Comparison of ENCODE assay signal across 19 cellular contexts in genomic region chr2:233259745-233260144, GRCh38. TPM values are rescaled to one million over a fixed set of nuclear protein-coding genes. Genes with fewer than 3 reads are reported as not detected.
DNase-seq lines count a peak whose midpoint lies in the region; ATAC-seq and TF ChIP-seq lines count a peak whose summit lies in the region.
"Had no signal": no experiment of that assay in that cellular context is flagged by ENCODE, and none has a peak within 500 bp of the region (broad histone marks: within the 10 kb centered on the region; RNA-seq: fewer than 3 reads in every experiment).

No MANE protein-coding gene starts in this region.

- no peak overlapping the region for H3K4me3 ChIP-seq in IMR-90 (ENCODE audit: insufficient read depth, low read depth, low read length)
- no peak overlapping the region for H3K4me3 ChIP-seq in mesenchymal stem cell (ENCODE audit: insufficient read depth in 1 of 2, low read depth in 1 of 2, low read length in 2 of 2)
- no peak overlapping the region for H3K4me3 ChIP-seq in neural progenitor cell
- H3K4me3 ChIP-seq: K562, stomach had no signal

- H4K8ac ChIP-seq in IMR-90 (ENCODE audit: low read depth in 2 of 2, low read length in 2 of 2), result no peak overlapping the region
- H4K8ac ChIP-seq in mesenchymal stem cell (ENCODE audit: low read length), result no peak overlapping the region

- TF ChIP-seq RAD21 in IMR-90 (IDR thresholded peaks at IDR 0.05; ENCODE audit: low read length), result no peak

- no peak overlapping the region for H3K27ac ChIP-seq in IMR-90 (ENCODE audit: insufficient read depth, low read length)
- H3K27ac ChIP-seq in mesenchymal stem cell (ENCODE audit: low read length, poor library complexity, severe bottlenecking), result no peak overlapping the region
- H3K27ac ChIP-seq in neural progenitor cell, result no peak overlapping the region
- H3K27ac ChIP-seq: WERI-Rb-1 had no signal

- H3K4me3 Mint-ChIP-seq in activated CD4-positive, alpha-beta T cell treated with anti-CD3 and anti-CD28 coated beads for 36 hours, result no peak overlapping the region
- no peak overlapping the region for H3K4me3 Mint-ChIP-seq in activated naive CD8-positive, alpha-beta T cell
- H3K4me3 Mint-ChIP-seq in neural progenitor cell, result no peak overlapping the region

- 0 out of 2 replicates have a peak, but pooled peaks cover 8% of the 10 kb centered on the region for H4K20me1 ChIP-seq in IMR-90 (ENCODE audit: insufficient read depth, low read length)
- no peaks in the 10 kb centered on the region for H4K20me1 ChIP-seq in neural progenitor cell (ENCODE audit: low read depth)

- H3F3A ChIP-seq in neural progenitor cell (ENCODE audit: low read depth), result no peaks in the 10 kb centered on the region

- in situ Hi-C loops in IMR-90 (cut with MboI; ENCODE audit: low sequenced_read_pairs), result no loop called here

- no CpG with 5 or more reads among the region's 2 CpGs for WGBS in IMR-90 (ENCODE audit: extremely low coverage in 2 of 2, insufficient read length in 1 of 2), 2 experiments
- WGBS in mesenchymal stem cell, result 67% methylated on average over 2 of the region's 2 CpGs

- H3K27me3 ChIP-seq in IMR-90 (ENCODE audit: control insufficient read depth, insufficient read depth, low read length), result no peaks in the 10 kb centered on the region
- H3K27me3 ChIP-seq in mesenchymal stem cell (ENCODE audit: control insufficient read depth in 1 of 2, insufficient read depth in 1 of 2, low read length in 2 of 2), result no peaks in the 10 kb centered on the region
- no peaks in the 10 kb centered on the region for H3K27me3 ChIP-seq in neural progenitor cell
- H3K27me3 ChIP-seq: stomach had no signal

- H2BK5ac ChIP-seq in IMR-90 (ENCODE audit: low read depth, low read length, poor library complexity, severe bottlenecking), result no peak overlapping the region
- no peak overlapping the region for H2BK5ac ChIP-seq in mesenchymal stem cell (ENCODE audit: low read depth, low read length, poor library complexity, severe bottlenecking)

- H3K4me1 Mint-ChIP-seq in activated CD4-positive, alpha-beta T cell treated with anti-CD3 and anti-CD28 coated beads for 36 hours, result peaks cover 45% of the 10 kb centered on the region
- H3K4me1 Mint-ChIP-seq in activated naive CD8-positive, alpha-beta T cell (ENCODE audit: low read depth), result peaks cover 60% of the 10 kb centered on the region
- no peaks in the 10 kb centered on the region for H3K4me1 Mint-ChIP-seq in neural progenitor cell

- DNase-seq in activated CD4-positive, alpha-beta T cell treated with anti-CD3 and anti-CD28 coated beads for 36 hours, result no peak
- DNase-seq in activated CD4-positive, alpha-beta T cell treated with anti-CD3 and anti-CD28 coated beads, Interleukin-2, amount 50 U/mL, for 48 hours, result no peak
- peak; percentile 52 for DNase-seq in IMR-90
- peak; percentile 49 for DNase-seq in mesenchymal stem cell
- DNase-seq in SHP77 (lab: John Stamatoyannopoulos, UW), result no peak
- DNase-seq in ecto neural progenitor cell (ENCODE audit: low spot score), result no peak
- no peak for DNase-seq in neural progenitor cell (ENCODE audit: low spot score)
- DNase-seq: activated CD8-positive, alpha-beta memory T cell treated with anti-CD3 and anti-CD28 coated beads, Interleukin-2, amount 50 U/mL, for 4 hours; amygdala; C1 segment of cervical spinal cord; left ventricle myocardium superior; NCI-H1092 treated with DMSO at 0.1 percent for 48 hours; stomach; WERI-Rb-1 had no signal

- intact Hi-C loops in activated CD4-positive, alpha-beta T cell treated with anti-CD3 and anti-CD28 coated beads for 36 hours (cut with DNase I, micrococcal nuclease), result loop anchor here (10.0 kb wide), 2 partner anchors 495 to 595 kb away; partner anchors contain the start of gene HJURP (in 1 of the 2)
- intact Hi-C loops in IMR-90 (cut with micrococcal nuclease), result loop anchor here (10.0 kb wide), 1 partner anchor 275 kb away; no protein-coding TSS in a partner anchor

- no peaks in the 10 kb centered on the region for H3K9me3 Mint-ChIP-seq in activated CD4-positive, alpha-beta T cell treated with anti-CD3 and anti-CD28 coated beads for 36 hours (ENCODE audit: low read depth)
- H3K9me3 Mint-ChIP-seq in activated naive CD8-positive, alpha-beta T cell (ENCODE audit: low read depth), result no peaks in the 10 kb centered on the region
- H3K9me3 Mint-ChIP-seq in neural progenitor cell, result no peaks in the 10 kb centered on the region

- H3K27me3 Mint-ChIP-seq in activated CD4-positive, alpha-beta T cell treated with anti-CD3 and anti-CD28 coated beads for 36 hours, result no peaks in the 10 kb centered on the region
- H3K27me3 Mint-ChIP-seq in activated naive CD8-positive, alpha-beta T cell, result no peaks in the 10 kb centered on the region
- H3K27me3 Mint-ChIP-seq in neural progenitor cell (ENCODE audit: insufficient read depth, low read depth), result no peaks in the 10 kb centered on the region

- H2AK9ac ChIP-seq in IMR-90 (replicated peaks; ENCODE audit: low read depth, low read length, poor library complexity), result no peak overlapping the region

- H3K9ac ChIP-seq in IMR-90 (ENCODE audit: low read depth, low read length) (no peak overlapping the region), mesenchymal stem cell (ENCODE audit: low read length) (no peak overlapping the region), neural progenitor cell (no peak overlapping the region)

- H3K79me2 ChIP-seq in neural progenitor cell (ENCODE audit: low read depth), result peaks cover 11% of the 10 kb centered on the region

- peaks cover 64% of the 10 kb centered on the region for H3K36me3 Mint-ChIP-seq in activated CD4-positive, alpha-beta T cell treated with anti-CD3 and anti-CD28 coated beads for 36 hours (ENCODE audit: low read depth)
- H3K36me3 Mint-ChIP-seq in activated naive CD8-positive, alpha-beta T cell, result peaks cover 14% of the 10 kb centered on the region
- peaks cover 23% of the 10 kb centered on the region for H3K36me3 Mint-ChIP-seq in neural progenitor cell

- no peak for TF ChIP-seq POLR2A in IMR-90 (IDR thresholded peaks at IDR 0.05; ENCODE audit: low read depth, low read length)

- H3K56ac ChIP-seq in IMR-90 (ENCODE audit: extremely low read depth, insufficient read depth, low read length), result no peak overlapping the region

- no peak overlapping the region for H2BK120ac ChIP-seq in IMR-90 (ENCODE audit: low read depth, low read length)
- no peak overlapping the region for H2BK120ac ChIP-seq in mesenchymal stem cell (ENCODE audit: low read depth, low read length)

- CTCF ChIA-PET in activated CD4-positive, alpha-beta T cell treated with anti-CD3 and anti-CD28 coated beads for 36 hours (lab: Charles Lee), result no interaction called here
- CTCF ChIA-PET in IMR-90 (lab: Yijun Ruan, JAX), result no interaction called here

- H4K91ac ChIP-seq in IMR-90 (ENCODE audit: insufficient read depth, low read depth, low read length) (no peak overlapping the region), mesenchymal stem cell (ENCODE audit: low read length) (no peak overlapping the region)

- no peak overlapping the region for H2BK20ac ChIP-seq in IMR-90 (ENCODE audit: low read depth, low read length)

- peaks cover 2% of the 10 kb centered on the region; the same call in 1 of the 2 replicates for H3K4me1 ChIP-seq in IMR-90 (ENCODE audit: control insufficient read depth, insufficient read depth, low read length)
- H3K4me1 ChIP-seq in mesenchymal stem cell (ENCODE audit: control insufficient read depth, insufficient read depth, low read depth, low read length), result no peaks in the 10 kb centered on the region
- H3K4me1 ChIP-seq in neural progenitor cell, result no peaks in the 10 kb centered on the region

- H2AFZ ChIP-seq in IMR-90 (replicated peaks; ENCODE audit: low read length, poor library complexity) (no peak overlapping the region), mesenchymal stem cell (ENCODE audit: low read depth, low read length) (no peak overlapping the region), neural progenitor cell (replicated peaks) (no peak overlapping the region)

- peak overlapping the region; percentile 80 for H3K27ac Mint-ChIP-seq in activated CD4-positive, alpha-beta T cell treated with anti-CD3 and anti-CD28 coated beads for 36 hours
- H3K27ac Mint-ChIP-seq in activated naive CD8-positive, alpha-beta T cell, result peak overlapping the region; percentile 42
- H3K27ac Mint-ChIP-seq in neural progenitor cell, result no peak overlapping the region

- POLR2A ChIA-PET in activated CD4-positive, alpha-beta T cell treated with anti-CD3 and anti-CD28 coated beads for 36 hours (lab: Charles Lee), result no interaction called here
- POLR2A ChIA-PET in IMR-90 (lab: Charles Lee; ENCODE audit: unreplicated experiment), result no interaction called here

- H2BK15ac ChIP-seq in IMR-90 (ENCODE audit: low read depth, low read length) (no peak overlapping the region), mesenchymal stem cell (ENCODE audit: low read depth, poor library complexity, severe bottlenecking) (no peak overlapping the region)

- H3K9me1 ChIP-seq in IMR-90 (ENCODE audit: insufficient read depth, low read length), result peaks cover 6% of the 10 kb centered on the region; the same call in 1 of the 2 replicates

- H3K4me2 ChIP-seq in IMR-90 (ENCODE audit: low read depth, low read length) (no peak overlapping the region), mesenchymal stem cell (ENCODE audit: low read length, poor library complexity, severe bottlenecking) (no peak overlapping the region), neural progenitor cell (no peak overlapping the region)

- H3K14ac ChIP-seq in IMR-90 (replicated peaks; ENCODE audit: low read depth, low read length), result no peak overlapping the region
- no peak overlapping the region for H3K14ac ChIP-seq in mesenchymal stem cell (ENCODE audit: low read length in 2 of 2)

- H3K4ac ChIP-seq in IMR-90 (ENCODE audit: low read depth, low read length) (no peak overlapping the region), mesenchymal stem cell (ENCODE audit: low read depth in 1 of 2, low read length in 2 of 2) (no peak overlapping the region)

- dilution Hi-C loops in IMR-90 (cut with HindIII; ENCODE audit: low sequenced_read_pairs, unreplicated experiment), result no loop called here

- no peaks in the 10 kb centered on the region for H3K9me3 ChIP-seq in IMR-90 (ENCODE audit: control insufficient read depth, insufficient read depth, low read length)
- no peaks in the 10 kb centered on the region for H3K9me3 ChIP-seq in mesenchymal stem cell (ENCODE audit: control insufficient read depth, low read length)
- H3K9me3 ChIP-seq in neural progenitor cell (ENCODE audit: low read depth), result no peaks in the 10 kb centered on the region
- H3K9me3 ChIP-seq: stomach had no signal

- H3K23ac ChIP-seq in IMR-90 (ENCODE audit: low read depth, low read length) (no peak overlapping the region), mesenchymal stem cell (ENCODE audit: low read length in 2 of 2) (no peak overlapping the region)

- H3K36me3 ChIP-seq in IMR-90 (ENCODE audit: control insufficient read depth, insufficient read depth, low read length), result peaks cover 43% of the 10 kb centered on the region
- peaks cover 50 to 79% of the 10 kb centered on the region in 2 experiments for H3K36me3 ChIP-seq in mesenchymal stem cell (ENCODE audit: control insufficient read depth in 1 of 2, insufficient read depth in 2 of 2, low read depth in 1 of 2, low read length in 2 of 2)
- H3K36me3 ChIP-seq in neural progenitor cell, result no peaks in the 10 kb centered on the region

- H3K79me1 ChIP-seq in IMR-90 (ENCODE audit: low read depth in 1 of 2, low read length in 2 of 2) (peaks cover 21 to 51% of the 10 kb centered on the region in 2 experiments), mesenchymal stem cell (replicated peaks; ENCODE audit: low read length, poor library complexity, severe bottlenecking) (peaks cover 43% of the 10 kb centered on the region)

- H2BK12ac ChIP-seq in mesenchymal stem cell (ENCODE audit: low read length in 2 of 2), result no peak overlapping the region

- no peak overlapping the region for H3K18ac ChIP-seq in IMR-90 (ENCODE audit: low read depth, low read length)
- H3K18ac ChIP-seq in mesenchymal stem cell (ENCODE audit: low read depth in 1 of 2, low read length in 2 of 2), result no peak overlapping the region

- TF ChIP-seq CTCF in IMR-90 (conservative IDR thresholded peaks at IDR 0.05; ENCODE audit: low read depth, low read length), result no peak
- no peak for TF ChIP-seq CTCF in neural progenitor cell (IDR thresholded peaks at IDR 0.05)

- no TSS peak for BruUV-seq in IMR-90 (replicated peaks; lab: Mats Ljungman, UMichigan)

- H4K5ac ChIP-seq in IMR-90 (ENCODE audit: low read depth, low read length), result no peak overlapping the region

- no peak overlapping the region for H2AK5ac ChIP-seq in IMR-90 (ENCODE audit: low read depth, low read length)
- H2AK5ac ChIP-seq in mesenchymal stem cell (ENCODE audit: low read length, severe bottlenecking), result no peak overlapping the region

- ATAC-seq in activated CD4-positive, alpha-beta T cell treated with anti-CD3 and anti-CD28 coated beads for 36 hours, result no peak
- ATAC-seq in IMR-90 (ENCODE audit: low read depth), result peak; percentile 87
- ATAC-seq: K562, left ventricle myocardium superior had no signal

RNA-seq across cellular contexts. Expression of gene ATG16L1, which starts 8.3 kb away (rescaled TPM):
- 10 to 100 TPM; 23.0 to 24.6 TPM for total RNA-seq in activated CD4-positive, alpha-beta T cell treated with anti-CD3 and anti-CD28 coated beads for 36 hours
- total RNA-seq in IMR-90 (2012; rRNA removed) (26.2 and 26.9 TPM in 2 replicates), neural progenitor cell (ENCODE audit: low replicate concordance) (25.3 and 29.9 TPM in 2 replicates)
- 17.6 and 20.0 TPM in 2 replicates for polyA plus RNA-seq in IMR-90 (2012; rRNA removed)
- polyA plus RNA-seq in IMR-90 (2012; cell fraction: cytosol; rRNA removed), result 14.7 and 16.6 TPM in 2 replicates
- 38.1 and 55.3 TPM in 2 replicates for polyA plus RNA-seq in IMR-90 (2012; cell fraction: nucleus; rRNA removed; ENCODE audit: low replicate concordance)
- polyA plus RNA-seq in mesenchymal stem cell (2013, experiment 1 of 2), result 16.0 TPM
- polyA plus RNA-seq in mesenchymal stem cell (2013, experiment 2 of 2), result 14.3 TPM

RNA-seq across cellular contexts. Expression of gene SAG, which starts 47.9 kb away (rescaled TPM):
- total RNA-seq in activated CD4-positive, alpha-beta T cell treated with anti-CD3 and anti-CD28 coated beads for 36 hours, result under 1 TPM in 1 of 2 experiments, not detected in 1; 0.39 TPM
- total RNA-seq in IMR-90 (2012; rRNA removed) (not detected in 2 replicates), neural progenitor cell (ENCODE audit: low replicate concordance) (0.03 TPM in 1 of 2 replicates, not detected in the other)
- polyA plus RNA-seq in IMR-90 (2012; rRNA removed), result not detected in 2 replicates
- not detected in 2 replicates for polyA plus RNA-seq in IMR-90 (2012; cell fraction: cytosol; rRNA removed)
- polyA plus RNA-seq in IMR-90 (2012; cell fraction: nucleus; rRNA removed; ENCODE audit: low replicate concordance), result not detected in 2 replicates
- polyA plus RNA-seq in mesenchymal stem cell (2013, experiment 1 of 2), result not detected
- not detected for polyA plus RNA-seq in mesenchymal stem cell (2013, experiment 2 of 2)
- total RNA-seq: A172, Daoy, endothelial cell of umbilical vein, left ventricle myocardium superior had no signal
- polyA plus RNA-seq: endothelial cell of umbilical vein, stomach had no signal

Comparison
In these comparisons a context has a peak if more than half of its experiments do, and no peak if none do; other contexts are left out.
1. DNase-seq: peak in IMR-90 (single experiment) and mesenchymal stem cell (single experiment); none in activated CD4-positive, alpha-beta T cell treated with anti-CD3 and anti-CD28 coated beads for 36 hours (single experiment), activated CD4-positive, alpha-beta T cell treated with anti-CD3 and anti-CD28 coated beads, Interleukin-2, amount 50 U/mL, for 48 hours (0 of 2), SHP77 (0 of 2), ecto neural progenitor cell (single experiment) and neural progenitor cell (single experiment).